In the genomic region with DNA sequence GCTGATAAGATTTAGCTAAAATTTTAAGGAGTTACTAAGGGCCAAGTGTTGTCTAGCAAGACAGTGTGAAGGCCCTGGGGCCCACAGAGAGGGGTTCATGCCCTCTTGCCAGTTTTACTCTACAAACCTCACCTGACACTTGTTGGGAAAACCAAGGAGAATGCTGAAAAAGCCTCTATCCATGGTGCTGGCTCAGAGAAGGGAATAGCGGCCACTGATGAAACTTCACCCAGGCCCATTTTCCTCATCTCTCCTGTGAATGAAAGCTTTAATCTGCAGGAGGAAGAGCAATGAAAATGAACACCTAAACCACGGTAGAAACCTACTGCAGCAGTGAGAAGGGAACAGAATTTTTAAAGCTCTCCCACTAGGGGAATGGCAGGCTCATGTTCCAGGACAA, we compare ENCODE assay signal across 23 cellular contexts.
"Had no signal": no experiment of that assay in that cellular context is flagged by ENCODE, and none has a peak within 500 bp of the region (broad histone marks: within the 10 kb centered on the region; RNA-seq: fewer than 3 reads in every experiment).

No MANE protein-coding gene starts in this region.

- H3K4me3 ChIP-seq: body of pancreas had no signal

- ATAC-seq: activated T-cell treated with anti-CD3 and anti-CD28 coated beads, Interleukin-2, amount 50 U/mL, for 72 hours; body of pancreas; T-cell had no signal

- H3K27me3 ChIP-seq: body of pancreas had no signal

- H3K27ac ChIP-seq: body of pancreas had no signal

- DNase-seq: activated B cell treated with CpG ODN at 0.5 μM for 24 hours; activated CD4-positive, alpha-beta memory T cell treated with anti-CD3 and anti-CD28 coated beads, Interleukin-2, amount 10 ng/mL, durations not matched to agents 7 days and 5 days; activated CD4-positive, alpha-beta T cell treated with anti-CD3 and anti-CD28 coated beads for 1 hour; activated CD4-positive, alpha-beta T cell treated with anti-CD3 and anti-CD28 coated beads, Interleukin-2, amount 50 U/mL, for 1 hour; activated naive CD4-positive, alpha-beta T cell treated with anti-CD3 and anti-CD28 coated beads, Interleukin-2, amount 50 U/mL, for 16 hours; activated naive CD8-positive, alpha-beta T cell treated with anti-CD3 and anti-CD28 coated beads, Interleukin-2, amount 10 ng/mL, durations not matched to agents 7 days and 5 days; activated T-cell treated with anti-CD3 and anti-CD28 coated beads for 4 hours; activated T-cell treated with anti-CD3 and anti-CD28 coated beads, Interleukin-2, amount 50 U/mL, for 72 hours; aorta; body of pancreas; central memory CD4-positive, alpha-beta T cell; NCI-H1092; NCI-H1417; NCI-H2029; NCI-H2107; NCI-H345; NCI-H510A; NCI-H526 treated with DMSO at 0.1 percent for 48 hours; NK-92 treated with Interleukin-12 subunit alpha and Interleukin-12 subunit beta, amount 100 ng/mL, for 24 hours; SHP77; T-cell; T-helper 2 cell; T1000 had no signal

- H3K4me1 ChIP-seq: body of pancreas had no signal
